ENCODE assay signal across 31 cellular contexts in the genomic region with DNA sequence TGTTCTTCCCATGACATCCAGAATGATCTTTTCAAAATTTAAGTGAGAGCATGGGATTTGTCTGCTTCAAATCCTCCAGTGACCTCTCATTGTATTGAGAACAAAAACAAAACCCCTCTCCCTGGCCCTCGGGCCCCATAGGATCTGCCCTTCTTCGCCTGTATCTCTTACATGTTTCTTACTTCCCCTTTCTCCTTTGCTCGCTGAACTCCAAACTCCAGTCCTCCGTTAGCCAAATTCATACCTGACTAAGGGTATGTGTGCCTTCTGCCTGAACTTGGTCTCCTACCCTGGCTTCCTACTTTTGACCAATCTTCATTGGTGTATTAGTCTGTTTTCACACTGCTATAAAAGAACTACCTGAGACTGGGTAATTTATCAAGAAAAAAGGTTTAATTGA. TPM values are rescaled to one million over a fixed set of nuclear protein-coding genes. Genes with fewer than 3 reads are reported as not detected.
A peak's percentile ranks its signal among the peaks of the same experiment; 100 is the strongest.
DNase-seq lines count a peak whose midpoint lies in the region; ATAC-seq and TF ChIP-seq lines count a peak whose summit lies in the region.
"Had no signal": no experiment of that assay in that cellular context is flagged by ENCODE, and none has a peak within 500 bp of the region (broad histone marks: within the 10 kb centered on the region; RNA-seq: fewer than 3 reads in every experiment).

No MANE protein-coding gene starts in this region.

- H3K27me3 ChIP-seq in neural progenitor cell (no peaks in the 10 kb centered on the region), ascending aorta (no peaks in the 10 kb centered on the region)
- H3K27me3 ChIP-seq: dorsolateral prefrontal cortex, MG63, SJSA1, tibial artery had no signal

- H3K27me3 Mint-ChIP-seq in neural progenitor cell (ENCODE audit: insufficient read depth, low read depth) = peaks cover 2% of the 10 kb centered on the region
- H3K27me3 Mint-ChIP-seq in immature natural killer cell (ENCODE audit: low read depth in 3 of 3) = peaks cover 2 to 8% (median 4%) of the 10 kb centered on the region in 3 donors
- H3K27me3 Mint-ChIP-seq: IgD-negative memory B cell had no signal

- intact Hi-C loops in ascending aorta (cut with DNase I) = no loop called here

- DNase-seq in KBM-7 = peak; percentile 16
- no peak for DNase-seq in neural progenitor cell (ENCODE audit: low spot score)
- DNase-seq in immature natural killer cell = no peak
- DNase-seq in NCI-H1436 (lab: John Stamatoyannopoulos, UW) = no peak
- no peak for DNase-seq in coronary artery (ENCODE audit: low spot score)
- DNase-seq in ascending aorta (ENCODE audit: low spot score in 2 of 2) = no peak
- DNase-seq: activated CD4-positive, alpha-beta T cell treated with anti-CD3 and anti-CD28 coated beads for 4 hours; activated naive CD4-positive, alpha-beta T cell treated with anti-CD3 and anti-CD28 coated beads, Interleukin-2, amount 10 ng/mL, durations not matched to agents 7 days and 5 days; activated T-cell treated with anti-CD3 and anti-CD28 coated beads, Interleukin-2, amount 50 U/mL, for 48 hours; caudate nucleus; CD4-positive, alpha-beta T cell; DMS 273 treated with DMSO at 0.1 percent for 48 hours; dorsolateral prefrontal cortex; glutamatergic neuron; mesenchymal stem cell; MG63; NCI-H187 treated with DMSO at 0.1 percent for 48 hours; NCI-H345; PC-3; retina; stimulated activated CD4-positive, alpha-beta T cell treated with anti-CD3 and anti-CD28 coated beads, Interleukin-2, amount 100 ng/mL, for 48 hours; stimulated activated naive CD4-positive, alpha-beta T cell treated with Interleukin-2 at 50 U/mL for 16 hours; tibial artery had no signal

- H3K36me3 Mint-ChIP-seq in neural progenitor cell (no peaks in the 10 kb centered on the region), immature natural killer cell (no peaks in the 10 kb centered on the region)
- H3K36me3 Mint-ChIP-seq: activated naive CD4-positive, alpha-beta T cell treated with anti-CD3 and anti-CD28 coated beads, Interleukin-2, amount 10 ng/mL, durations not matched to agents 7 days and 5 days; IgD-negative memory B cell had no signal

- in situ Hi-C loops in KBM-7 (cut with MboI; ENCODE audit: low pct_unique_long_range_greater_than_20kb, low sequenced_read_pairs) = no loop called here

- H3K9me3 ChIP-seq in neural progenitor cell (ENCODE audit: low read depth) (no peaks in the 10 kb centered on the region), ascending aorta (no peaks in the 10 kb centered on the region)
- H3K9me3 ChIP-seq: MG63, SJSA1, tibial artery had no signal

- H3K4me1 Mint-ChIP-seq in neural progenitor cell (peaks cover 20% of the 10 kb centered on the region), immature natural killer cell (no peaks in the 10 kb centered on the region)
- H3K4me1 Mint-ChIP-seq: activated naive CD4-positive, alpha-beta T cell treated with anti-CD3 and anti-CD28 coated beads, Interleukin-2, amount 10 ng/mL, durations not matched to agents 7 days and 5 days; IgD-negative memory B cell had no signal

- H3K4me1 ChIP-seq in neural progenitor cell (peaks cover 11% of the 10 kb centered on the region), ascending aorta (no peaks in the 10 kb centered on the region)
- H3K4me1 ChIP-seq: tibial artery had no signal

- H3K79me2 ChIP-seq in neural progenitor cell (ENCODE audit: low read depth) = no peaks in the 10 kb centered on the region

- H3K36me3 ChIP-seq in neural progenitor cell (no peaks in the 10 kb centered on the region), ascending aorta (no peaks in the 10 kb centered on the region)
- H3K36me3 ChIP-seq: MG63, SJSA1, tibial artery had no signal

- TF ChIP-seq CTCF in neural progenitor cell (IDR thresholded peaks at IDR 0.05) (no peak), coronary artery (IDR thresholded peaks at IDR 0.05) (no peak), ascending aorta (IDR thresholded peaks at IDR 0.05) (no peak)

- H3K27ac ChIP-seq in neural progenitor cell = no peak overlapping the region
- H3K27ac ChIP-seq in coronary artery = no peak overlapping the region
- no peak overlapping the region for H3K27ac ChIP-seq in ascending aorta
- H3K27ac ChIP-seq: dorsolateral prefrontal cortex, SJSA1, tibial artery had no signal

- H3F3A ChIP-seq in neural progenitor cell (ENCODE audit: low read depth) = no peaks in the 10 kb centered on the region

- H2AFZ ChIP-seq in neural progenitor cell (replicated peaks) = no peak overlapping the region

- ATAC-seq in GM19043 (IDR thresholded peaks at IDR 0.05; ENCODE audit: low read depth, unreplicated experiment) = peak; percentile 57
- ATAC-seq in HG02610 (IDR thresholded peaks at IDR 0.05; ENCODE audit: unreplicated experiment) = peak; percentile 66
- ATAC-seq: HCT116, PC-3 had no signal

- peak overlapping the region; percentile 25 for H3K4me2 ChIP-seq in neural progenitor cell

- H3K27ac Mint-ChIP-seq in neural progenitor cell (no peak overlapping the region), immature natural killer cell (no peak overlapping the region)
- H3K27ac Mint-ChIP-seq: activated naive CD4-positive, alpha-beta T cell treated with anti-CD3 and anti-CD28 coated beads, Interleukin-2, amount 10 ng/mL, durations not matched to agents 7 days and 5 days; CD4-positive, alpha-beta T cell; IgD-negative memory B cell had no signal

- no peaks in the 10 kb centered on the region for H4K20me1 ChIP-seq in neural progenitor cell (ENCODE audit: low read depth)

- H3K4me3 ChIP-seq in neural progenitor cell (no peak overlapping the region), coronary artery (no peak overlapping the region), ascending aorta (no peak overlapping the region)
- H3K4me3 ChIP-seq: dorsolateral prefrontal cortex, MG63, SJSA1, tibial artery had no signal

- H3K4me3 Mint-ChIP-seq in neural progenitor cell (no peak overlapping the region), immature natural killer cell (no peak overlapping the region)
- H3K4me3 Mint-ChIP-seq: activated naive CD4-positive, alpha-beta T cell treated with anti-CD3 and anti-CD28 coated beads, Interleukin-2, amount 10 ng/mL, durations not matched to agents 7 days and 5 days; CD4-positive, alpha-beta T cell; IgD-negative memory B cell had no signal

- H3K9me3 Mint-ChIP-seq in neural progenitor cell (peaks cover 2% of the 10 kb centered on the region), immature natural killer cell (peaks cover 0 to 3% (median 0%) of the 10 kb centered on the region in 6 donors)
- H3K9me3 Mint-ChIP-seq: activated naive CD4-positive, alpha-beta T cell treated with anti-CD3 and anti-CD28 coated beads, Interleukin-2, amount 10 ng/mL, durations not matched to agents 7 days and 5 days; CD4-positive, alpha-beta T cell; IgD-negative memory B cell had no signal

- H3K9ac ChIP-seq in neural progenitor cell = no peak overlapping the region

RNA-seq across cellular contexts. Expression of gene TSPAN11, which starts 13.2 kb away (rescaled TPM):
- 7.4 and 27.7 TPM in 2 replicates for total RNA-seq in neural progenitor cell (ENCODE audit: low replicate concordance)
- not detected for polyA plus RNA-seq in immature natural killer cell
- total RNA-seq in ascending aorta = 5.2 TPM
- total RNA-seq: activated CD8-positive, alpha-beta memory T cell treated with anti-CD3 and anti-CD28 coated beads for 36 hours; CD4-positive, alpha-beta T cell; G401; PC-3; T-helper 1 cell treated with Interleukin-12 subunit alpha and Interleukin-12 subunit beta and Interleukin-4 antibody, amounts not matched to agents 30 ng/mL and 1 ng/mL, for 36 hours had no signal
- polyA plus RNA-seq: IgD-negative memory B cell had no signal
